ENCODE assay signal across 16 cellular contexts in the genomic region with DNA sequence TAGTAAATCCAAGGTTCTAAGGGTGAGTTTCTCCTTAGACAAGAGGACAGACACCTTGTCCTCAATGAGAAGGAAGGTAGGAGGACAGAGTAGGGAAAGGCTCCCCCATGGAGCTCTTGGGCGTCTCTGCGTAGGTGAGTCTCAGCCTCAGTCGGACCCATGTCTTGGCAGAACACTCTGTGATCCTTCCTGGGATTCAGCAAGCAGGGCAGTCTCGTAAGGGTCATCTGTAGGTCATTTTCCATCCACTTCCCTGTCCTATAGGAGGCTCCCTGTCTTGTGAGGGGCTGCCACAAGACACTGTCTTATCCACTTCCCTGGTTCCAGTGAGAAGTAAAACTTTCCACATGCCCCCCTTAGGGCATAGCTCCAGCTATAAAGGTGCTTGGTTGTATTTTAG.
DNase-seq lines count a peak whose midpoint lies in the region; ATAC-seq and TF ChIP-seq lines count a peak whose summit lies in the region.
"Had no signal": no experiment of that assay in that cellular context is flagged by ENCODE, and none has a peak within 500 bp of the region (broad histone marks: within the 10 kb centered on the region; RNA-seq: fewer than 3 reads in every experiment).

No MANE protein-coding gene starts in this region.

- H3K36me3 ChIP-seq in left ventricle myocardium inferior, result no peaks in the 10 kb centered on the region
- no peaks in the 10 kb centered on the region for H3K36me3 ChIP-seq in heart left ventricle
- no peaks in the 10 kb centered on the region for H3K36me3 ChIP-seq in muscle layer of duodenum (ENCODE audit: control insufficient read depth in 1 of 2, insufficient read depth in 2 of 2, low read length in 2 of 2)
- H3K36me3 ChIP-seq in stomach smooth muscle (ENCODE audit: control insufficient read depth in 2 of 2, insufficient read depth in 2 of 2, low read length in 2 of 2), result no peaks in the 10 kb centered on the region
- H3K36me3 ChIP-seq in left lung, result no peaks in the 10 kb centered on the region

- H3K27ac ChIP-seq in left ventricle myocardium inferior (replicated peaks) (peak overlapping the region; percentile 23), heart left ventricle (peak overlapping the region in 1 of 12 donors; percentile 11), muscle layer of duodenum (ENCODE audit: low read length) (peak overlapping the region; percentile 69), stomach smooth muscle (ENCODE audit: low read length) (peak overlapping the region; percentile 71), left lung (no peak overlapping the region)
- H3K27ac ChIP-seq: 22Rv1 had no signal

- WGBS in heart left ventricle, 4 donors, result 73 to 82% (median 75%) methylated on average over 4 of the region's 4 CpGs

- peaks cover 2% of the 10 kb centered on the region for H3K27me3 ChIP-seq in left ventricle myocardium inferior (ENCODE audit: low read depth)
- peaks cover 0 to 4% (median 0%) of the 10 kb centered on the region in 9 donors for H3K27me3 ChIP-seq in heart left ventricle
- H3K27me3 ChIP-seq in muscle layer of duodenum (ENCODE audit: low read depth, low read length), result no peaks in the 10 kb centered on the region
- no peaks in the 10 kb centered on the region for H3K27me3 ChIP-seq in stomach smooth muscle (ENCODE audit: control insufficient read depth in 1 of 2, insufficient read depth in 2 of 2, low read length in 2 of 2)
- no peaks in the 10 kb centered on the region for H3K27me3 ChIP-seq in left lung

- intact Hi-C loops in left ventricle myocardium inferior (cut with micrococcal nuclease), result no loop called here
- intact Hi-C loops in heart left ventricle (cut with DNase I), result no loop called here
- intact Hi-C loops in left lung (cut with DNase I), result no loop called here

- H3K9me3 ChIP-seq in left ventricle myocardium inferior (replicated peaks) (peaks cover 9% of the 10 kb centered on the region), heart left ventricle (peaks cover 0 to 11% (median 0%) of the 10 kb centered on the region in 12 donors), muscle layer of duodenum (ENCODE audit: control insufficient read depth in 1 of 2, low read length in 2 of 2) (no peaks in the 10 kb centered on the region), stomach smooth muscle (ENCODE audit: control insufficient read depth in 2 of 2, low read length in 2 of 2) (no peaks in the 10 kb centered on the region), left lung (peaks cover 0 to 2% of the 10 kb centered on the region in 2 donors)

- ATAC-seq in heart left ventricle (no peak), left lung (no peak), HG02763 (IDR thresholded peaks at IDR 0.05; ENCODE audit: unreplicated experiment) (no peak)
- ATAC-seq: CD8-positive, alpha-beta T cell had no signal

- H3K4me1 ChIP-seq in left ventricle myocardium inferior (peaks cover 26% of the 10 kb centered on the region), heart left ventricle (peaks cover 0 to 18% (median 13%) of the 10 kb centered on the region in 12 donors), muscle layer of duodenum (ENCODE audit: control insufficient read depth in 1 of 2, insufficient read depth in 2 of 2, low read length in 2 of 2) (peaks cover 4 to 19% of the 10 kb centered on the region in 2 donors), stomach smooth muscle (ENCODE audit: control insufficient read depth, insufficient read depth, low read length) (peaks cover 55% of the 10 kb centered on the region), left lung (no peaks in the 10 kb centered on the region)

- peak overlapping the region in 1 of 2 donors; percentile 43 for H3K9ac ChIP-seq in stomach smooth muscle (ENCODE audit: low read length in 2 of 2)

- no peak for DNase-seq in left ventricle myocardium inferior
- no peak for DNase-seq in heart left ventricle
- DNase-seq in mucosa of gallbladder (ENCODE audit: low spot score), result no peak
- no peak for DNase-seq in NCI-H2196 treated with DMSO at 0.1 percent for 48 hours (lab: John Stamatoyannopoulos, UW; ENCODE audit: unreplicated experiment)
- DNase-seq in left lung, result no peak
- DNase-seq: CD8-positive, alpha-beta T cell; COR-L47; DMS153; DND-41; GDM1; GOT3; H9 had no signal

- H3K4me3 ChIP-seq in left ventricle myocardium inferior (no peak overlapping the region), heart left ventricle (no peak overlapping the region), muscle layer of duodenum (ENCODE audit: low read depth in 1 of 2, low read length in 2 of 2) (no peak overlapping the region), stomach smooth muscle (ENCODE audit: low read length in 2 of 2) (no peak overlapping the region), left lung (no peak overlapping the region)

- TF ChIP-seq POLR2A in heart left ventricle (IDR thresholded peaks at IDR 0.05), result no peak

- TF ChIP-seq CTCF in left ventricle myocardium inferior (IDR thresholded peaks at IDR 0.05; ENCODE audit: borderline replicate concordance), result no peak
- no peak for TF ChIP-seq CTCF in heart left ventricle (IDR thresholded peaks at IDR 0.05)
- no peak for TF ChIP-seq CTCF in left lung (IDR thresholded peaks at IDR 0.05)

Comparison
In these comparisons a context has a peak if more than half of its experiments do, and no peak if none do; other contexts are left out.
1. H3K27ac ChIP-seq: peak in left ventricle myocardium inferior (single experiment), muscle layer of duodenum (single experiment) and stomach smooth muscle (single experiment); none in left lung (0 of 2).